ENCODE assay signal across 1 cellular context in the genomic region with DNA sequence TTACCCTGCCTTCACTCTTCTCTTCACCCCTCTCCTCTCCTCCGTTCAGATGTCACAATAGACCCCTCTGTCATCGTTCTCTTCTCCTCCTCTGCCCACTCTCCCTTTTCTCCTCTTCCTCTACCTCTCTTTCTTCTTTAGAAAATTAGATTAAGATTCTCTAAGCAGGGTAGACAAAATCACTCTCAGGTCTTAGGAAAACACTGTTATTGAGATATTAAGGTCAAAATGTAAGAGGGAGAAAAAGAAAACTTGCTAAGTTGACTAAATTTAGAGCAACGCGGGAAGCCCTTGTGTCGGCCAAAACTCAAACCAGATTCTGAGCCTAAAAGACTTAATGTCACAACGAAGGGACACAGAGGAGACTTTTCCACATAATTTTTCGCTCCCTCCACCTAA.
TF ChIP-seq lines count a peak whose summit lies in the region.

No MANE protein-coding gene starts in this region.

TF ChIP-seq in K562, 482 proteins besides CTCF, POLR2A, EP300 and RAD21 (continued from another document and continues in another):
- TF ChIP-seq ARID3B (CRISPR knock-in tag; IDR thresholded peaks at IDR 0.05; ENCODE audit: borderline replicate concordance) = no peak
- TF ChIP-seq, protein P1, sequence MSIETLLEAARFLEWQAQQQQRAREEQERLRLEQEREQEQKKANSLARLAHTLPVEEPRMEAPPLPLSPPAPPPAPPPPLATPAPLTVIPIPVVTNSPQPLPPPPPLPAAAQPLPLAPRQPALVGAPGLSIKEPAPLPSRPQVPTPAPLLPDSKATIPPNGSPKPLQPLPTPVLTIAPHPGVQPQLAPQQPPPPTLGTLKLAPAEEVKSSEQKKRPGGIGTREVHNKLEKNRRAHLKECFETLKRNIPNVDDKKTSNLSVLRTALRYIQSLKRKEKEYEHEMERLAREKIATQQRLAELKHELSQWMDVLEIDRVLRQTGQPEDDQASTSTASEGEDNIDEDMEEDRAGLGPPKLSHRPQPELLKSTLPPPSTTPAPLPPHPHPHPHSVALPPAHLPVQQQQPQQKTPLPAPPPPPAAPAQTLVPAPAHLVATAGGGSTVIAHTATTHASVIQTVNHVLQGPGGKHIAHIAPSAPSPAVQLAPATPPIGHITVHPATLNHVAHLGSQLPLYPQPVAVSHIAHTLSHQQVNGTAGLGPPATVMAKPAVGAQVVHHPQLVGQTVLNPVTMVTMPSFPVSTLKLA (conservative IDR thresholded peaks at IDR 0.05) = 0 out of 4 replicates have a peak, but pooled peaks of 1 of the 2 experiments have one; percentile 1
- 0 out of 4 replicates have a peak, but pooled peaks of 1 of the 2 experiments have one; percentile 47 for TF ChIP-seq HDAC1 (IDR thresholded peaks at IDR 0.05)
- TF ChIP-seq, protein P2, sequence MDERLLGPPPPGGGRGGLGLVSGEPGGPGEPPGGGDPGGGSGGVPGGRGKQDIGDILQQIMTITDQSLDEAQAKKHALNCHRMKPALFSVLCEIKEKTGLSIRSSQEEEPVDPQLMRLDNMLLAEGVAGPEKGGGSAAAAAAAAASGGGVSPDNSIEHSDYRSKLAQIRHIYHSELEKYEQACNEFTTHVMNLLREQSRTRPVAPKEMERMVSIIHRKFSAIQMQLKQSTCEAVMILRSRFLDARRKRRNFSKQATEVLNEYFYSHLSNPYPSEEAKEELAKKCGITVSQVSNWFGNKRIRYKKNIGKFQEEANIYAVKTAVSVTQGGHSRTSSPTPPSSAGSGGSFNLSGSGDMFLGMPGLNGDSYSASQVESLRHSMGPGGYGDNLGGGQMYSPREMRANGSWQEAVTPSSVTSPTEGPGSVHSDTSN (CRISPR knock-in tag; IDR thresholded peaks at IDR 0.05; ENCODE audit: low read depth) = no peak
- TF ChIP-seq, protein P2 (tag; conservative IDR thresholded peaks at IDR 0.05; ENCODE audit: low read depth) = no peak
- TF ChIP-seq THRAP3 (IDR thresholded peaks at IDR 0.05; ENCODE audit: borderline replicate concordance) = peak; percentile 54; the same call in 1 of the 2 replicates
- TF ChIP-seq ZBTB26 (CRISPR knock-in tag; IDR thresholded peaks at IDR 0.05) = 0 out of 2 replicates have a peak, but pooled peaks have one; percentile 44
- TF ChIP-seq ZNF695 (CRISPR knock-in tag; IDR thresholded peaks at IDR 0.05) = no peak
- no peak for TF ChIP-seq ZNF445 (CRISPR knock-in tag; IDR thresholded peaks at IDR 0.05; ENCODE audit: low read depth)
- TF ChIP-seq MLLT1 (IDR thresholded peaks at IDR 0.05) = 0 out of 4 replicates have a peak, but pooled peaks of 1 of the 2 experiments have one; percentile 48
- peak; percentile 84 for TF ChIP-seq C11orf30 (IDR thresholded peaks at IDR 0.05; ENCODE audit: low read depth)
- TF ChIP-seq CBFA2T2 (conservative IDR thresholded peaks at IDR 0.05) = no peak
- no peak for TF ChIP-seq SMAD2 (IDR thresholded peaks at IDR 0.05; ENCODE audit: low read depth, low read length)
- TF ChIP-seq ZFP30 (CRISPR knock-in tag; IDR thresholded peaks at IDR 0.05; ENCODE audit: borderline replicate concordance) = no peak
- peak; percentile 11; the same call in 1 of the 2 replicates for TF ChIP-seq MAFF (IDR thresholded peaks at IDR 0.05; ENCODE audit: low read length)
- no peak for TF ChIP-seq ZFP1 (CRISPR knock-in tag; IDR thresholded peaks at IDR 0.05)
- TF ChIP-seq, protein P3, sequence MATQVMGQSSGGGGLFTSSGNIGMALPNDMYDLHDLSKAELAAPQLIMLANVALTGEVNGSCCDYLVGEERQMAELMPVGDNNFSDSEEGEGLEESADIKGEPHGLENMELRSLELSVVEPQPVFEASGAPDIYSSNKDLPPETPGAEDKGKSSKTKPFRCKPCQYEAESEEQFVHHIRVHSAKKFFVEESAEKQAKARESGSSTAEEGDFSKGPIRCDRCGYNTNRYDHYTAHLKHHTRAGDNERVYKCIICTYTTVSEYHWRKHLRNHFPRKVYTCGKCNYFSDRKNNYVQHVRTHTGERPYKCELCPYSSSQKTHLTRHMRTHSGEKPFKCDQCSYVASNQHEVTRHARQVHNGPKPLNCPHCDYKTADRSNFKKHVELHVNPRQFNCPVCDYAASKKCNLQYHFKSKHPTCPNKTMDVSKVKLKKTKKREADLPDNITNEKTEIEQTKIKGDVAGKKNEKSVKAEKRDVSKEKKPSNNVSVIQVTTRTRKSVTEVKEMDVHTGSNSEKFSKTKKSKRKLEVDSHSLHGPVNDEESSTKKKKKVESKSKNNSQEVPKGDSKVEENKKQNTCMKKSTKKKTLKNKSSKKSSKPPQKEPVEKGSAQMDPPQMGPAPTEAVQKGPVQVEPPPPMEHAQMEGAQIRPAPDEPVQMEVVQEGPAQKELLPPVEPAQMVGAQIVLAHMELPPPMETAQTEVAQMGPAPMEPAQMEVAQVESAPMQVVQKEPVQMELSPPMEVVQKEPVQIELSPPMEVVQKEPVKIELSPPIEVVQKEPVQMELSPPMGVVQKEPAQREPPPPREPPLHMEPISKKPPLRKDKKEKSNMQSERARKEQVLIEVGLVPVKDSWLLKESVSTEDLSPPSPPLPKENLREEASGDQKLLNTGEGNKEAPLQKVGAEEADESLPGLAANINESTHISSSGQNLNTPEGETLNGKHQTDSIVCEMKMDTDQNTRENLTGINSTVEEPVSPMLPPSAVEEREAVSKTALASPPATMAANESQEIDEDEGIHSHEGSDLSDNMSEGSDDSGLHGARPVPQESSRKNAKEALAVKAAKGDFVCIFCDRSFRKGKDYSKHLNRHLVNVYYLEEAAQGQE (CRISPR knock-in tag; IDR thresholded peaks at IDR 0.05; ENCODE audit: low read depth) = no peak
- TF ChIP-seq GTF2B (IDR thresholded peaks at IDR 0.05; ENCODE audit: extremely low read depth, insufficient read length) = no peak
- no peak for TF ChIP-seq ZNF512 (tag; IDR thresholded peaks at IDR 0.05)
- no peak for TF ChIP-seq NCOR1 (IDR thresholded peaks at IDR 0.05)
- no peak for TF ChIP-seq E2F3 (CRISPR knock-in tag; IDR thresholded peaks at IDR 0.05)
- 0 out of 2 replicates have a peak, but pooled peaks have one; percentile 32 for TF ChIP-seq CEBPB (tag; IDR thresholded peaks at IDR 0.05)
- no peak for TF ChIP-seq POLR2AphosphoS2 (IDR thresholded peaks at IDR 0.05; ENCODE audit: low read length)
- TF ChIP-seq XRCC3 (IDR thresholded peaks at IDR 0.05) = no peak
- TF ChIP-seq ZNF75A (CRISPR knock-in tag; IDR thresholded peaks at IDR 0.05) = no peak
- no peak for TF ChIP-seq STAT5A (IDR thresholded peaks at IDR 0.05; ENCODE audit: borderline replicate concordance, low read length)
- no peak for TF ChIP-seq ZNF79 (CRISPR knock-in tag; IDR thresholded peaks at IDR 0.05; ENCODE audit: low read depth)
- TF ChIP-seq, protein P4, sequence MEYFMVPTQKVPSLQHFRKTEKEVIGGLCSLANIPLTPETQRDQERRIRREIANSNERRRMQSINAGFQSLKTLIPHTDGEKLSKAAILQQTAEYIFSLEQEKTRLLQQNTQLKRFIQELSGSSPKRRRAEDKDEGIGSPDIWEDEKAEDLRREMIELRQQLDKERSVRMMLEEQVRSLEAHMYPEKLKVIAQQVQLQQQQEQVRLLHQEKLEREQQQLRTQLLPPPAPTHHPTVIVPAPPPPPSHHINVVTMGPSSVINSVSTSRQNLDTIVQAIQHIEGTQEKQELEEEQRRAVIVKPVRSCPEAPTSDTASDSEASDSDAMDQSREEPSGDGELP (CRISPR knock-in tag; IDR thresholded peaks at IDR 0.05; ENCODE audit: borderline replicate concordance) = no peak
- TF ChIP-seq BMI1 (IDR thresholded peaks at IDR 0.05; ENCODE audit: low read length) = no peak
- no peak for TF ChIP-seq ZNF212 (CRISPR knock-in tag; IDR thresholded peaks at IDR 0.05)
- no peak for TF ChIP-seq MITF (IDR thresholded peaks at IDR 0.05)
- no peak for TF ChIP-seq CEBPZ (IDR thresholded peaks at IDR 0.05; ENCODE audit: borderline replicate concordance, low read depth, low read length)
- no peak for TF ChIP-seq RFX5 (IDR thresholded peaks at IDR 0.05; ENCODE audit: low read depth, low read length)
- no peak for TF ChIP-seq ZNF766 (CRISPR knock-in tag; conservative IDR thresholded peaks at IDR 0.05)
- TF ChIP-seq XRCC5 (IDR thresholded peaks at IDR 0.05; ENCODE audit: low read depth, low read length) = no peak
